9 cellular contexts compared by ENCODE assay signal in genomic region chr18:49055787-49056186, GRCh38.
A peak's percentile ranks its signal among the peaks of the same experiment; 100 is the strongest.
DNase-seq lines count a peak whose midpoint lies in the region; ATAC-seq and TF ChIP-seq lines count a peak whose summit lies in the region.
"Had no signal": no experiment of that assay in that cellular context is flagged by ENCODE, and none has a peak within 500 bp of the region (broad histone marks: within the 10 kb centered on the region; RNA-seq: fewer than 3 reads in every experiment).

No MANE protein-coding gene starts in this region.

- H2BK12ac ChIP-seq in H9 (ENCODE audit: insufficient read length, low read depth, low read length): no peak overlapping the region

- no peaks in the 10 kb centered on the region for H3K4me1 ChIP-seq in H9 (ENCODE audit: insufficient read depth, low read length)

- DNase-seq in activated CD4-positive, alpha-beta T cell treated with anti-CD3 and anti-CD28 coated beads, Interleukin-2, amount 10 ng/mL, durations not matched to agents 24 days and 14 days: peak; percentile 71
- DNase-seq in left ventricle myocardium superior (peak; percentile 67), NCI-H1417 (lab: John Stamatoyannopoulos, UW) (no peak), H9 (no peak), NCI-H2171 (lab: John Stamatoyannopoulos, UW) (no peak)
- DNase-seq in stimulated activated effector memory CD8-positive, alpha-beta T cell treated with anti-CD3 and anti-CD28 coated beads, Interleukin-12 subunit alpha, Interleukin-12 subunit beta, amount 100 ng/mL, for 72 hours (ENCODE audit: low spot score in 2 of 2): peak in 1 of 2 donors; percentile 67

- no peaks in the 10 kb centered on the region for H3K79me2 ChIP-seq in H9 (ENCODE audit: insufficient read depth, low read length)

- no peak overlapping the region for H4K5ac ChIP-seq in H9 (ENCODE audit: insufficient read length, low read depth, low read length)

- no peak overlapping the region for H2BK120ac ChIP-seq in H9 (ENCODE audit: low read depth, low read length, poor library complexity, severe bottlenecking)

- no peak overlapping the region for H4K91ac ChIP-seq in H9 (ENCODE audit: insufficient read length, low read depth, low read length)

- H3K27me3 ChIP-seq in H9 (ENCODE audit: insufficient read depth, low read length): no peaks in the 10 kb centered on the region

- WGBS in H9 (ENCODE audit: extremely low coverage, insufficient read length, low lambda C conversion rate): no CpG with 5 or more reads among the region's 11 CpGs

- intact Hi-C loops in activated CD4-positive, alpha-beta T cell treated with anti-CD3 and anti-CD28 coated beads, Interleukin-2, amount 10 ng/mL, durations not matched to agents 24 days and 14 days (cut with micrococcal nuclease): no loop called here
- intact Hi-C loops in left ventricle myocardium superior (cut with micrococcal nuclease): no loop called here

- no peak overlapping the region for H3K9ac ChIP-seq in H9 (ENCODE audit: extremely low read depth, insufficient read length, low read length)

- H4K20me1 ChIP-seq in H9 (ENCODE audit: control insufficient read depth, insufficient read depth, insufficient read length): no peaks in the 10 kb centered on the region

- H2BK15ac ChIP-seq in H9 (ENCODE audit: low read depth, low read length): no peak overlapping the region

- H3K14ac ChIP-seq in H9 (ENCODE audit: insufficient read depth, low read length): no peak overlapping the region

- no peaks in the 10 kb centered on the region for H3K79me1 ChIP-seq in H9 (ENCODE audit: insufficient read depth, low read depth, low read length, poor library complexity, severe bottlenecking)

- no peaks in the 10 kb centered on the region for H3K9me3 Mint-ChIP-seq in activated CD4-positive, alpha-beta T cell treated with anti-CD3 and anti-CD28 coated beads, Interleukin-2, amount 10 ng/mL, durations not matched to agents 24 days and 14 days
- no peaks in the 10 kb centered on the region for H3K9me3 Mint-ChIP-seq in stimulated activated effector memory CD8-positive, alpha-beta T cell treated with anti-CD3 and anti-CD28 coated beads, Interleukin-12 subunit alpha, Interleukin-12 subunit beta, amount 100 ng/mL, for 72 hours
- no peaks in the 10 kb centered on the region for H3K9me3 Mint-ChIP-seq in H9

- peaks cover 4% of the 10 kb centered on the region for H3K36me3 Mint-ChIP-seq in activated CD4-positive, alpha-beta T cell treated with anti-CD3 and anti-CD28 coated beads, Interleukin-2, amount 10 ng/mL, durations not matched to agents 24 days and 14 days (ENCODE audit: low read depth)
- H3K36me3 Mint-ChIP-seq in stimulated activated effector memory CD8-positive, alpha-beta T cell treated with anti-CD3 and anti-CD28 coated beads, Interleukin-12 subunit alpha, Interleukin-12 subunit beta, amount 100 ng/mL, for 72 hours: peaks cover 4% of the 10 kb centered on the region
- H3K36me3 Mint-ChIP-seq in H9 (ENCODE audit: insufficient read depth in 1 of 3, low read depth in 3 of 3): no peaks in the 10 kb centered on the region; a peak in 2 of 7 replicates

- no peaks in the 10 kb centered on the region for H3K9me3 ChIP-seq in H9 (ENCODE audit: control insufficient read depth, low read depth, low read length)

- H3K4me3 Mint-ChIP-seq in activated CD4-positive, alpha-beta T cell treated with anti-CD3 and anti-CD28 coated beads, Interleukin-2, amount 10 ng/mL, durations not matched to agents 24 days and 14 days: peak overlapping the region; percentile 51
- peak overlapping the region; percentile 20 for H3K4me3 Mint-ChIP-seq in stimulated activated effector memory CD8-positive, alpha-beta T cell treated with anti-CD3 and anti-CD28 coated beads, Interleukin-12 subunit alpha, Interleukin-12 subunit beta, amount 100 ng/mL, for 72 hours
- no peak overlapping the region for H3K4me3 Mint-ChIP-seq in H9

- no peak overlapping the region for H2BK5ac ChIP-seq in H9 (ENCODE audit: insufficient read length, low read length)

- no peak overlapping the region for H2AFZ ChIP-seq in H9 (ENCODE audit: low read length)

- no peak overlapping the region for H3K23ac ChIP-seq in H9 (ENCODE audit: insufficient read length, low read depth, low read length)

- H3K27ac Mint-ChIP-seq in activated CD4-positive, alpha-beta T cell treated with anti-CD3 and anti-CD28 coated beads, Interleukin-2, amount 10 ng/mL, durations not matched to agents 24 days and 14 days: peak overlapping the region; percentile 70
- peak overlapping the region; percentile 87 for H3K27ac Mint-ChIP-seq in stimulated activated effector memory CD8-positive, alpha-beta T cell treated with anti-CD3 and anti-CD28 coated beads, Interleukin-12 subunit alpha, Interleukin-12 subunit beta, amount 100 ng/mL, for 72 hours
- no peak overlapping the region; a peak in 1 of 7 replicates for H3K27ac Mint-ChIP-seq in H9

- no peak overlapping the region for H3K18ac ChIP-seq in H9 (ENCODE audit: insufficient read length, low read depth, low read length)

- H2AK5ac ChIP-seq in H9 (ENCODE audit: insufficient read length, low read length): no peak overlapping the region

- no peak overlapping the region for H3K4me2 ChIP-seq in H9 (ENCODE audit: insufficient read depth, insufficient read length, low read length)

- H3K27ac ChIP-seq in H9 (ENCODE audit: insufficient read length, low read depth, low read length): no peak overlapping the region

- no peak overlapping the region for H2BK20ac ChIP-seq in H9 (ENCODE audit: low read depth, low read length, poor library complexity, severe bottlenecking)

- peaks cover 30% of the 10 kb centered on the region for H3K4me1 Mint-ChIP-seq in activated CD4-positive, alpha-beta T cell treated with anti-CD3 and anti-CD28 coated beads, Interleukin-2, amount 10 ng/mL, durations not matched to agents 24 days and 14 days
- peaks cover 55% of the 10 kb centered on the region for H3K4me1 Mint-ChIP-seq in stimulated activated effector memory CD8-positive, alpha-beta T cell treated with anti-CD3 and anti-CD28 coated beads, Interleukin-12 subunit alpha, Interleukin-12 subunit beta, amount 100 ng/mL, for 72 hours
- H3K4me1 Mint-ChIP-seq in H9: peaks cover 7 to 11% of the 10 kb centered on the region in 2 experiments

- H3K4ac ChIP-seq in H9 (ENCODE audit: low read depth, low read length): no peak overlapping the region

- H3K56ac ChIP-seq in H9 (ENCODE audit: insufficient read length, low read depth, low read length): no peak overlapping the region

- peak; percentile 90 for ATAC-seq in GM18511 (IDR thresholded peaks at IDR 0.05; ENCODE audit: unreplicated experiment)
- peak; percentile 48 for ATAC-seq in HG03139 (IDR thresholded peaks at IDR 0.05; ENCODE audit: unreplicated experiment)
- peak; percentile 81 for ATAC-seq in left ventricle myocardium superior
- ATAC-seq in stimulated activated effector memory CD8-positive, alpha-beta T cell treated with anti-CD3 and anti-CD28 coated beads, Interleukin-12 subunit alpha, Interleukin-12 subunit beta, amount 100 ng/mL, for 72 hours: peak; percentile 85
- ATAC-seq: Panc1 had no signal

- TF ChIP-seq CTCF in H9 (conservative IDR thresholded peaks at IDR 0.05): no peak

- H3T11ph ChIP-seq in H9 (ENCODE audit: low read length): no peak overlapping the region

- H3K23me2 ChIP-seq in H9 (ENCODE audit: insufficient read length, low read depth, low read length, poor library complexity, severe bottlenecking): no peaks in the 10 kb centered on the region

- H4K8ac ChIP-seq in H9 (replicated peaks; ENCODE audit: insufficient read length, low read depth, low read length): no peak overlapping the region

- H3K27me3 Mint-ChIP-seq in activated CD4-positive, alpha-beta T cell treated with anti-CD3 and anti-CD28 coated beads, Interleukin-2, amount 10 ng/mL, durations not matched to agents 24 days and 14 days: no peaks in the 10 kb centered on the region
- H3K27me3 Mint-ChIP-seq in H9 (ENCODE audit: low read depth): no peaks in the 10 kb centered on the region

Comparison
In these comparisons a context has a peak if more than half of its experiments do, and no peak if none do; other contexts are left out.
1. DNase-seq: peak in activated CD4-positive, alpha-beta T cell treated with anti-CD3 and anti-CD28 coated beads, Interleukin-2, amount 10 ng/mL, durations not matched to agents 24 days and 14 days (single experiment) and left ventricle myocardium superior (single experiment); none in NCI-H1417 (0 of 3), H9 (single experiment) and NCI-H2171 (single experiment).
2. H3K27ac Mint-ChIP-seq: peak in activated CD4-positive, alpha-beta T cell treated with anti-CD3 and anti-CD28 coated beads, Interleukin-2, amount 10 ng/mL, durations not matched to agents 24 days and 14 days (single experiment) and stimulated activated effector memory CD8-positive, alpha-beta T cell treated with anti-CD3 and anti-CD28 coated beads, Interleukin-12 subunit alpha, Interleukin-12 subunit beta, amount 100 ng/mL, for 72 hours (single experiment); none in H9 (0 of 3).
3. H3K4me3 Mint-ChIP-seq: peak in activated CD4-positive, alpha-beta T cell treated with anti-CD3 and anti-CD28 coated beads, Interleukin-2, amount 10 ng/mL, durations not matched to agents 24 days and 14 days (single experiment) and stimulated activated effector memory CD8-positive, alpha-beta T cell treated with anti-CD3 and anti-CD28 coated beads, Interleukin-12 subunit alpha, Interleukin-12 subunit beta, amount 100 ng/mL, for 72 hours (single experiment); none in H9 (0 of 2).
4. Peak in every context shown above with its lines, with median percentiles within 50 percentile points of each other: ATAC-seq.